In the genomic region with DNA sequence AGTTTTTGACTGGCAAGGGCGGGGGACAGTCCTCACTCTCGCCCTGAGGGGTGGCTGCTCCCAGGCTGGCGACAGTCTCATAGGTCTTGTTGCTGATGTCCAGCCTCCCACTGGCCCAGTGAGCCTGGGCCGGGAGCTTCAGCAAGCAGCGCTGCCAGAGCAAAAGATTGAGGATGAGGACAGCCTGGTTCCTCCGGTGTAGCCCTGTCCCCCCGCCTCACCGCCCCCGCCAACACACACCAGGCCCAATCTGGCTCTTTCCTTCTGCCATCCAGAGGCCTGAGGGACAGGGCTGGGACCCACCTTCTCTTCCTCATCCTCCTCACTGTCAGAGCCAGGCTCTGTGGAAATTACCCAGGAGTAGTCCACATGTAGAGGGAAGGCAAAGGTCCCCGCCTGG, we compare ENCODE assay signal across 8 cellular contexts.
"Had no signal": no experiment of that assay in that cellular context is flagged by ENCODE, and none has a peak within 500 bp of the region (broad histone marks: within the 10 kb centered on the region; RNA-seq: fewer than 3 reads in every experiment).

No MANE protein-coding gene starts in this region.

- H3K9me3 Mint-ChIP-seq: IgD-negative memory B cell had no signal

- H3K4me3 Mint-ChIP-seq: IgD-negative memory B cell had no signal

- H3K4me3 ChIP-seq: K562 had no signal

- H3K27ac ChIP-seq: HL-60, KMS-11 had no signal

- DNase-seq: IMR-90, KBM-7, KG1 had no signal

- ATAC-seq: HepG2, K562 had no signal

- H3K27ac Mint-ChIP-seq: IgD-negative memory B cell had no signal
